In the genomic region with DNA sequence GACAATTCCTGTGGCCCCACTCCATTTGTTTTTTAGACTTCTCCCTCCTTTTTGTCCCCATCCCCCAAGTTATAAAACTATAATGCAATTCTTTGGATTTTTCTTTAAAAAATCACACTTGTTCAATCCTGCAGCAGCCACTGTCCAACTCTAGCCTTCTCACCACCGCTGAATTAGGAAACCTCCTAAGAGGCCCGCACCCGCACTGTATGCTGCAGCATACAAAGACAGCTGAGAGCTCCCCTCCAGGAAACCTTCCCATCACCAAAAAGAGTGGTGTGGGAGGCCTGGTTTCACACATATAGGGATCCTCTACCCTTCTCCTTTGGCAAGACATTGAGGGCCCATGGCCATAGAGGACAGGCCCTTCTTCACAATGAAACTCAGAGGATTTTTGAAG, we compare ENCODE assay signal across 1 cellular context.
TF ChIP-seq lines count a peak whose summit lies in the region.

No MANE protein-coding gene starts in this region.

TF ChIP-seq in GM23338, 12 proteins besides CTCF, POLR2A, EP300 and RAD21 (continued from another document):
- TF ChIP-seq, protein P1, sequence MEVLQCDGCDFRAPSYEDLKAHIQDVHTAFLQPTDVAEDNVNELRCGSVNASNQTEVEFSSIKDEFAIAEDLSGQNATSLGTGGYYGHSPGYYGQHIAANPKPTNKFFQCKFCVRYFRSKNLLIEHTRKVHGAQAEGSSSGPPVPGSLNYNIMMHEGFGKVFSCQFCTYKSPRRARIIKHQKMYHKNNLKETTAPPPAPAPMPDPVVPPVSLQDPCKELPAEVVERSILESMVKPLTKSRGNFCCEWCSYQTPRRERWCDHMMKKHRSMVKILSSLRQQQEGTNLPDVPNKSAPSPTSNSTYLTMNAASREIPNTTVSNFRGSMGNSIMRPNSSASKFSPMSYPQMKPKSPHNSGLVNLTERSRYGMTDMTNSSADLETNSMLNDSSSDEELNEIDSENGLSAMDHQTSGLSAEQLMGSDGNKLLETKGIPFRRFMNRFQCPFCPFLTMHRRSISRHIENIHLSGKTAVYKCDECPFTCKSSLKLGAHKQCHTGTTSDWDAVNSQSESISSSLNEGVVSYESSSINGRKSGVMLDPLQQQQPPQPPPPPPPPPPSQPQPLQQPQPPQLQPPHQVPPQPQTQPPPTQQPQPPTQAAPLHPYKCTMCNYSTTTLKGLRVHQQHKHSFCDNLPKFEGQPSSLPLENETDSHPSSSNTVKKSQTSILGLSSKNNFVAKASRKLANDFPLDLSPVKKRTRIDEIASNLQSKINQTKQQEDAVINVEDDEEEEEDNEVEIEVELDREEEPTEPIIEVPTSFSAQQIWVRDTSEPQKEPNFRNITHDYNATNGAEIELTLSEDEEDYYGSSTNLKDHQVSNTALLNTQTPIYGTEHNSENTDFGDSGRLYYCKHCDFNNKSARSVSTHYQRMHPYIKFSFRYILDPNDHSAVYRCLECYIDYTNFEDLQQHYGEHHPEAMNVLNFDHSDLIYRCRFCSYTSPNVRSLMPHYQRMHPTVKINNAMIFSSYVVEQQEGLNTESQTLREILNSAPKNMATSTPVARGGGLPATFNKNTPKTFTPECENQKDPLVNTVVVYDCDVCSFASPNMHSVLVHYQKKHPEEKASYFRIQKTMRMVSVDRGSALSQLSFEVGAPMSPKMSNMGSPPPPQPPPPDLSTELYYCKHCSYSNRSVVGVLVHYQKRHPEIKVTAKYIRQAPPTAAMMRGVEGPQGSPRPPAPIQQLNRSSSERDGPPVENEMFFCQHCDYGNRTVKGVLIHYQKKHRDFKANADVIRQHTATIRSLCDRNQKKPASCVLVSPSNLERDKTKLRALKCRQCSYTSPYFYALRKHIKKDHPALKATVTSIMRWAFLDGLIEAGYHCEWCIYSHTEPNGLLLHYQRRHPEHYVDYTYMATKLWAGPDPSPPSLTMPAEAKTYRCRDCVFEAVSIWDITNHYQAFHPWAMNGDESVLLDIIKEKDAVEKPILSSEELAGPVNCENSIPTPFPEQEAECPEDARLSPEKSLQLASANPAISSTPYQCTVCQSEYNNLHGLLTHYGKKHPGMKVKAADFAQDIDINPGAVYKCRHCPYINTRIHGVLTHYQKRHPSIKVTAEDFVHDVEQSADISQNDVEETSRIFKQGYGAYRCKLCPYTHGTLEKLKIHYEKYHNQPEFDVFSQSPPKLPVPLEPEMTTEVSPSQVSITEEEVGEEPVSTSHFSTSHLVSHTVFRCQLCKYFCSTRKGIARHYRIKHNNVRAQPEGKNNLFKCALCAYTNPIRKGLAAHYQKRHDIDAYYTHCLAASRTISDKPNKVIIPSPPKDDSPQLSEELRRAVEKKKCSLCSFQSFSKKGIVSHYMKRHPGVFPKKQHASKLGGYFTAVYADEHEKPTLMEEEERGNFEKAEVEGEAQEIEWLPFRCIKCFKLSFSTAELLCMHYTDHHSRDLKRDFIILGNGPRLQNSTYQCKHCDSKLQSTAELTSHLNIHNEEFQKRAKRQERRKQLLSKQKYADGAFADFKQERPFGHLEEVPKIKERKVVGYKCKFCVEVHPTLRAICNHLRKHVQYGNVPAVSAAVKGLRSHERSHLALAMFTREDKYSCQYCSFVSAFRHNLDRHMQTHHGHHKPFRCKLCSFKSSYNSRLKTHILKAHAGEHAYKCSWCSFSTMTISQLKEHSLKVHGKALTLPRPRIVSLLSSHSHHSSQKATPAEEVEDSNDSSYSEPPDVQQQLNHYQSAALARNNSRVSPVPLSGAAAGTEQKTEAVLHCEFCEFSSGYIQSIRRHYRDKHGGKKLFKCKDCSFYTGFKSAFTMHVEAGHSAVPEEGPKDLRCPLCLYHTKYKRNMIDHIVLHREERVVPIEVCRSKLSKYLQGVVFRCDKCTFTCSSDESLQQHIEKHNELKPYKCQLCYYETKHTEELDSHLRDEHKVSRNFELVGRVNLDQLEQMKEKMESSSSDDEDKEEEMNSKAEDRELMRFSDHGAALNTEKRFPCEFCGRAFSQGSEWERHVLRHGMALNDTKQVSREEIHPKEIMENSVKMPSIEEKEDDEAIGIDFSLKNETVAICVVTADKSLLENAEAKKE (CRISPR knock-in tag; IDR thresholded peaks at IDR 0.05): no peak
- TF ChIP-seq STAT1 (IDR thresholded peaks at IDR 0.05; ENCODE audit: unreplicated experiment) (no peak), JUNB (IDR thresholded peaks at IDR 0.05; ENCODE audit: unreplicated experiment) (no peak), CREB1 (CRISPR knock-in tag; IDR thresholded peaks at IDR 0.05; ENCODE audit: low read depth) (no peak)
- TF ChIP-seq, protein P2, sequence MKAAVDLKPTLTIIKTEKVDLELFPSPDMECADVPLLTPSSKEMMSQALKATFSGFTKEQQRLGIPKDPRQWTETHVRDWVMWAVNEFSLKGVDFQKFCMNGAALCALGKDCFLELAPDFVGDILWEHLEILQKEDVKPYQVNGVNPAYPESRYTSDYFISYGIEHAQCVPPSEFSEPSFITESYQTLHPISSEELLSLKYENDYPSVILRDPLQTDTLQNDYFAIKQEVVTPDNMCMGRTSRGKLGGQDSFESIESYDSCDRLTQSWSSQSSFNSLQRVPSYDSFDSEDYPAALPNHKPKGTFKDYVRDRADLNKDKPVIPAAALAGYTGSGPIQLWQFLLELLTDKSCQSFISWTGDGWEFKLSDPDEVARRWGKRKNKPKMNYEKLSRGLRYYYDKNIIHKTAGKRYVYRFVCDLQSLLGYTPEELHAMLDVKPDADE (IDR thresholded peaks at IDR 0.05): no peak
